In the genomic region with DNA sequence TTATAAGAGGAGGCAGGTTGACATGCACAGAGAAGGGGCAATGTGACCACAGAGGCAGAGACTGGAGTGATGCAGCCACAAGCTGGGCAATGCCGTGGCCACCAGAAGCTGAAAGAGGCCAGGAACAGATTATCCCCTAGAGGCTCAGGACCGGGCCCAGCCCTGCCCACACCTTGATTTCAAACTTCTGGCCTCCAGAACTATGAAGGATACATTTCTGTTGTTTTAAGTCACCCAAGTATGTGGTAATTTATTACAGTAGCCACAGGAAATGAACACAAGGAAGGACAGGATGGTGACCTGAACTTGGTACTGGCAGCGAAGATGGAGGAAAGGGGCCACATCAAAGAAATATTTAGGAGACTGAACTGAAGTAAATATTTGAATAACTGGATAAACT, we compare ENCODE assay signal across 32 cellular contexts.
A peak's percentile ranks its signal among the peaks of the same experiment; 100 is the strongest.
DNase-seq lines count a peak whose midpoint lies in the region; ATAC-seq, FAIRE-seq and TF ChIP-seq lines count a peak whose summit lies in the region.
"Had no signal": no experiment of that assay in that cellular context is flagged by ENCODE, and none has a peak within 500 bp of the region (broad histone marks: within the 10 kb centered on the region; RNA-seq: fewer than 3 reads in every experiment).

No MANE protein-coding gene starts in this region.

- H3K79me1 ChIP-seq in IMR-90 (ENCODE audit: low read depth in 1 of 2, low read length in 2 of 2), result no peaks in the 10 kb centered on the region

- H3K4me1 Mint-ChIP-seq in Calu3 (ENCODE audit: low read depth, unreplicated experiment) (peaks cover 20% of the 10 kb centered on the region), astrocyte (ENCODE audit: low read depth, unreplicated experiment) (peaks cover 5% of the 10 kb centered on the region)

- no peak overlapping the region for H3K56ac ChIP-seq in IMR-90 (ENCODE audit: extremely low read depth, insufficient read depth, low read length)

- H4K91ac ChIP-seq in IMR-90 (ENCODE audit: insufficient read depth, low read depth, low read length), result no peak overlapping the region

- ATAC-seq in IMR-90 (ENCODE audit: low read depth) (no peak), HG02588 (IDR thresholded peaks at IDR 0.05; ENCODE audit: unreplicated experiment) (no peak)
- ATAC-seq: CD8-positive, alpha-beta T cell; heart right ventricle; natural killer cell; sciatic nerve had no signal

- H3K14ac ChIP-seq in IMR-90 (replicated peaks; ENCODE audit: low read depth, low read length), result peak overlapping the region; percentile 58; the same call in 1 of the 2 replicates

- H4K8ac ChIP-seq in IMR-90 (ENCODE audit: low read depth in 2 of 2, low read length in 2 of 2), result no peak overlapping the region; a peak in 1 of 4 replicates

- no peak overlapping the region for H3K9ac ChIP-seq in IMR-90 (ENCODE audit: low read depth, low read length)
- no peak overlapping the region for H3K9ac ChIP-seq in astrocyte (ENCODE audit: low read length)

- H3K9me3 Mint-ChIP-seq in Calu3 (ENCODE audit: low read depth, unreplicated experiment), result no peaks in the 10 kb centered on the region
- peaks cover 3% of the 10 kb centered on the region for H3K9me3 Mint-ChIP-seq in astrocyte (ENCODE audit: unreplicated experiment)
- H3K9me3 Mint-ChIP-seq: activated CD4-positive, alpha-beta T cell treated with anti-CD3 and anti-CD28 coated beads, Interleukin-2, amount 10 ng/mL, durations not matched to agents 24 days and 14 days; activated naive CD8-positive, alpha-beta T cell treated with anti-CD3 and anti-CD28 coated beads, Interleukin-2, amount 10 ng/mL, durations not matched to agents 7 days and 5 days; activated T-cell treated with anti-CD3 and anti-CD28 coated beads, Interleukin-2, amount 50 U/mL, for 24 hours; CD8-positive, alpha-beta T cell; natural killer cell had no signal

- no peak overlapping the region for H2BK5ac ChIP-seq in IMR-90 (ENCODE audit: low read depth, low read length, poor library complexity, severe bottlenecking)

- no peak overlapping the region for H2BK15ac ChIP-seq in IMR-90 (ENCODE audit: low read depth, low read length)

- no peaks in the 10 kb centered on the region for H3K79me2 ChIP-seq in astrocyte (ENCODE audit: insufficient read depth, low read length)

- H3K27me3 ChIP-seq in IMR-90 (ENCODE audit: control insufficient read depth, insufficient read depth, low read length), result no peaks in the 10 kb centered on the region
- H3K27me3 ChIP-seq in astrocyte (ENCODE audit: insufficient read depth, low read length), result no peaks in the 10 kb centered on the region
- H3K27me3 ChIP-seq: colonic mucosa, heart right ventricle, MG63, stomach had no signal

- no peaks in the 10 kb centered on the region for H3K9me1 ChIP-seq in IMR-90 (ENCODE audit: insufficient read depth, low read length)

- H3K23ac ChIP-seq in IMR-90 (ENCODE audit: low read depth, low read length), result no peak overlapping the region

- H3K4me3 Mint-ChIP-seq in Calu3 (ENCODE audit: low read depth, unreplicated experiment) (no peak overlapping the region), astrocyte (ENCODE audit: unreplicated experiment) (no peak overlapping the region)
- H3K4me3 Mint-ChIP-seq: activated CD4-positive, alpha-beta T cell treated with anti-CD3 and anti-CD28 coated beads, Interleukin-2, amount 10 ng/mL, durations not matched to agents 24 days and 14 days; activated naive CD8-positive, alpha-beta T cell treated with anti-CD3 and anti-CD28 coated beads, Interleukin-2, amount 10 ng/mL, durations not matched to agents 7 days and 5 days; activated T-cell treated with anti-CD3 and anti-CD28 coated beads, Interleukin-2, amount 50 U/mL, for 24 hours; B cell; CD8-positive, alpha-beta T cell; natural killer cell had no signal

- H3K4me3 ChIP-seq in IMR-90 (ENCODE audit: insufficient read depth, low read depth, low read length) (no peak overlapping the region), astrocyte (ENCODE audit: insufficient read depth, low read depth, low read length) (no peak overlapping the region)
- H3K4me3 ChIP-seq: colonic mucosa, heart right ventricle, MG63, prostate gland, stomach had no signal

- H3K36me3 Mint-ChIP-seq in Calu3 (ENCODE audit: insufficient read depth, unreplicated experiment) (peaks cover 5% of the 10 kb centered on the region), astrocyte (ENCODE audit: low read depth, unreplicated experiment) (peaks cover 13% of the 10 kb centered on the region)
- H3K36me3 Mint-ChIP-seq: natural killer cell had no signal

- H3K4ac ChIP-seq in IMR-90 (ENCODE audit: low read depth, low read length), result no peak overlapping the region

- no CpG with 5 or more reads among the region's 3 CpGs for WGBS in IMR-90 (ENCODE audit: extremely low coverage in 2 of 2, insufficient read length in 1 of 2), 2 experiments

- TF ChIP-seq RAD21 in IMR-90 (IDR thresholded peaks at IDR 0.05; ENCODE audit: low read length), result no peak

- H3K4me2 ChIP-seq in IMR-90 (ENCODE audit: low read depth, low read length) (no peak overlapping the region), astrocyte (ENCODE audit: low read length) (peak overlapping the region; percentile 18)

- H2BK120ac ChIP-seq in IMR-90 (ENCODE audit: low read depth, low read length), result no peak overlapping the region

- in situ Hi-C loops in IMR-90 (cut with MboI; ENCODE audit: low sequenced_read_pairs), result no loop called here

- H2AFZ ChIP-seq in IMR-90 (replicated peaks; ENCODE audit: low read length, poor library complexity), result no peak overlapping the region
- no peak overlapping the region for H2AFZ ChIP-seq in astrocyte (ENCODE audit: low read depth, low read length)

- H4K5ac ChIP-seq in IMR-90 (ENCODE audit: low read depth, low read length), result no peak overlapping the region

- TF ChIP-seq CTCF in Calu3 (IDR thresholded peaks at IDR 0.05; ENCODE audit: unreplicated experiment), result no peak
- TF ChIP-seq CTCF in IMR-90 (conservative IDR thresholded peaks at IDR 0.05; ENCODE audit: low read depth, low read length), result no peak
- TF ChIP-seq CTCF in astrocyte (IDR thresholded peaks at IDR 0.05; ENCODE audit: insufficient read depth, low read depth, low read length), result no peak

- dilution Hi-C loops in IMR-90 (cut with HindIII; ENCODE audit: low sequenced_read_pairs, unreplicated experiment), result no loop called here

- H4K20me1 ChIP-seq in IMR-90 (ENCODE audit: insufficient read depth, low read length), result no peaks in the 10 kb centered on the region
- H4K20me1 ChIP-seq in astrocyte (ENCODE audit: insufficient read depth, low read length), result no peaks in the 10 kb centered on the region

- no peaks in the 10 kb centered on the region for H3K9me3 ChIP-seq in IMR-90 (ENCODE audit: control insufficient read depth, insufficient read depth, low read length)
- H3K9me3 ChIP-seq in astrocyte (ENCODE audit: insufficient read depth, low read depth, low read length), result no peaks in the 10 kb centered on the region
- H3K9me3 ChIP-seq: colonic mucosa, heart right ventricle, MG63, prostate gland, stomach had no signal

- POLR2A ChIA-PET in IMR-90 (lab: Charles Lee; ENCODE audit: unreplicated experiment), result no interaction called here

- peaks cover 2% of the 10 kb centered on the region; the same call in 1 of the 2 replicates for H3K36me3 ChIP-seq in IMR-90 (ENCODE audit: control insufficient read depth, insufficient read depth, low read length)
- no peaks in the 10 kb centered on the region for H3K36me3 ChIP-seq in astrocyte (ENCODE audit: insufficient read depth, low read length)
- H3K36me3 ChIP-seq: colonic mucosa, MG63, prostate gland had no signal

- BruUV-seq in Calu3 (replicated peaks; lab: Mats Ljungman, UMichigan) (no TSS peak), IMR-90 (replicated peaks; lab: Mats Ljungman, UMichigan) (no TSS peak)

- H3K27ac ChIP-seq in IMR-90 (ENCODE audit: insufficient read depth, low read length) (no peak overlapping the region), astrocyte (ENCODE audit: low read depth, low read length) (no peak overlapping the region)
- H3K27ac ChIP-seq: colonic mucosa, heart right ventricle, prostate gland, stomach had no signal

- CTCF ChIA-PET in Calu3 (lab: Charles Lee), result no interaction called here
- CTCF ChIA-PET in IMR-90 (lab: Yijun Ruan, JAX), result no interaction called here

- H3K27ac Mint-ChIP-seq in Calu3 (ENCODE audit: unreplicated experiment) (peak overlapping the region; percentile 6), astrocyte (ENCODE audit: unreplicated experiment) (peak overlapping the region; percentile 9)
- H3K27ac Mint-ChIP-seq: activated CD4-positive, alpha-beta T cell treated with anti-CD3 and anti-CD28 coated beads, Interleukin-2, amount 10 ng/mL, durations not matched to agents 24 days and 14 days; activated naive CD8-positive, alpha-beta T cell treated with anti-CD3 and anti-CD28 coated beads, Interleukin-2, amount 10 ng/mL, durations not matched to agents 7 days and 5 days; activated T-cell treated with anti-CD3 and anti-CD28 coated beads, Interleukin-2, amount 50 U/mL, for 24 hours had no signal

- no peak overlapping the region for H2AK9ac ChIP-seq in IMR-90 (replicated peaks; ENCODE audit: low read depth, low read length, poor library complexity)

- no peaks in the 10 kb centered on the region for H3K27me3 Mint-ChIP-seq in Calu3 (ENCODE audit: unreplicated experiment)
- H3K27me3 Mint-ChIP-seq in astrocyte (ENCODE audit: low read depth, unreplicated experiment), result no peaks in the 10 kb centered on the region
- H3K27me3 Mint-ChIP-seq: activated CD4-positive, alpha-beta T cell treated with anti-CD3 and anti-CD28 coated beads, Interleukin-2, amount 10 ng/mL, durations not matched to agents 24 days and 14 days; activated naive CD8-positive, alpha-beta T cell treated with anti-CD3 and anti-CD28 coated beads, Interleukin-2, amount 10 ng/mL, durations not matched to agents 7 days and 5 days; activated T-cell treated with anti-CD3 and anti-CD28 coated beads, Interleukin-2, amount 50 U/mL, for 24 hours; B cell had no signal

- H2BK20ac ChIP-seq in IMR-90 (ENCODE audit: low read depth, low read length), result no peak overlapping the region

- H3K18ac ChIP-seq in IMR-90 (ENCODE audit: low read depth, low read length), result no peak overlapping the region

- H2AK5ac ChIP-seq in IMR-90 (ENCODE audit: low read depth, low read length), result no peak overlapping the region

- FAIRE-seq in astrocyte (lab: Jason Lieb, UNC), result no peak
- FAIRE-seq: GM12891, keratinocyte had no signal

- intact Hi-C loops in Calu3 (cut with micrococcal nuclease; ENCODE audit: unreplicated experiment), result no loop called here
- intact Hi-C loops in IMR-90 (cut with micrococcal nuclease), result no loop called here

- DNase-seq in Calu3 (peak; percentile 19), IMR-90 (no peak), astrocyte (ENCODE audit: low read depth) (peak; percentile 22), left kidney (ENCODE audit: low read depth, low spot score) (peak; percentile 35), NCI-H345 (lab: John Stamatoyannopoulos, UW) (no peak), NCI-H774 (lab: John Stamatoyannopoulos, UW) (no peak)
- DNase-seq in activated CD4-positive, alpha-beta T cell treated with anti-CD3 and anti-CD28 coated beads for 1 hour, result no peak
- DNase-seq: activated CD4-positive, alpha-beta T cell treated with anti-CD3 and anti-CD28 coated beads, Interleukin-2, amount 10 ng/mL, durations not matched to agents 24 days and 14 days; activated gamma-delta T cell treated with Interleukin-2 at 50 U/mL for 16 hours; activated naive CD8-positive, alpha-beta T cell treated with anti-CD3 and anti-CD28 coated beads, Interleukin-2, amount 10 ng/mL, durations not matched to agents 7 days and 5 days; activated T-cell treated with anti-CD3 and anti-CD28 coated beads, Interleukin-2, amount 50 U/mL, for 24 hours; aorta; CD8-positive, alpha-beta T cell; colonic mucosa; effector CD8-positive, alpha-beta T cell; foreskin fibroblast; heart right ventricle; KBM-7; MG63; natural killer cell; NCI-H2029 treated with DMSO at 0.1 percent for 48 hours; NCI-H524 treated with DMSO at 0.1 percent for 48 hours; NK-92 treated with Interleukin-12 subunit alpha and Interleukin-12 subunit beta, amount 100 ng/mL, for 24 hours; occipital lobe; SHP77 treated with DMSO at 0.1 percent for 48 hours; stomach had no signal

- TF ChIP-seq POLR2A in IMR-90 (IDR thresholded peaks at IDR 0.05; ENCODE audit: low read depth, low read length), result no peak

- H3K4me1 ChIP-seq in IMR-90 (ENCODE audit: control insufficient read depth, insufficient read depth, low read length) (0 out of 2 replicates have a peak, but pooled peaks cover 2% of the 10 kb centered on the region), astrocyte (ENCODE audit: insufficient read depth, low read length) (peaks cover 7% of the 10 kb centered on the region)
- H3K4me1 ChIP-seq: colonic mucosa, heart right ventricle, prostate gland, stomach had no signal

Comparison
In these comparisons a context has a peak if more than half of its experiments do, and no peak if none do; other contexts are left out.
1. DNase-seq: peak in Calu3 (single experiment), astrocyte (single experiment) and left kidney (single experiment); none in IMR-90 (single experiment), NCI-H345 (single experiment), activated CD4-positive, alpha-beta T cell treated with anti-CD3 and anti-CD28 coated beads for 1 hour (single experiment) and NCI-H774 (single experiment).